Comparison of ENCODE assay signal across 27 cellular contexts in genomic region chr5:135015942-135016341, GRCh38. TPM values are rescaled to one million over a fixed set of nuclear protein-coding genes. Genes with fewer than 3 reads are reported as not detected.
DNase-seq lines count a peak whose midpoint lies in the region; ATAC-seq and TF ChIP-seq lines count a peak whose summit lies in the region.
"Had no signal": no experiment of that assay in that cellular context is flagged by ENCODE, and none has a peak within 500 bp of the region (broad histone marks: within the 10 kb centered on the region; RNA-seq: fewer than 3 reads in every experiment).

No MANE protein-coding gene starts in this region.

- no peaks in the 10 kb centered on the region for H3K36me3 Mint-ChIP-seq in endodermal cell (ENCODE audit: low read depth)
- no peaks in the 10 kb centered on the region for H3K36me3 Mint-ChIP-seq in activated CD4-positive, alpha-beta T cell treated with anti-CD3 and anti-CD28 coated beads, Interleukin-2, amount 10 ng/mL, durations not matched to agents 7 days and 5 days (ENCODE audit: low read depth)
- H3K36me3 Mint-ChIP-seq: CD4-positive, alpha-beta memory T cell had no signal

- no peaks in the 10 kb centered on the region for H3K9me3 Mint-ChIP-seq in endodermal cell
- H3K9me3 Mint-ChIP-seq in activated CD4-positive, alpha-beta T cell treated with anti-CD3 and anti-CD28 coated beads, Interleukin-2, amount 10 ng/mL, durations not matched to agents 7 days and 5 days = no peaks in the 10 kb centered on the region
- H3K9me3 Mint-ChIP-seq: CD4-positive, alpha-beta memory T cell; GM23338; H9 had no signal

- no peak for TF ChIP-seq CTCF in endodermal cell (conservative IDR thresholded peaks at IDR 0.05)
- no peak for TF ChIP-seq CTCF in gastroesophageal sphincter (IDR thresholded peaks at IDR 0.05)

- CTCF ChIA-PET in activated CD4-positive, alpha-beta T cell treated with anti-CD3 and anti-CD28 coated beads, Interleukin-2, amount 10 ng/mL, durations not matched to agents 7 days and 5 days (lab: Charles Lee) = no interaction called here

- H3K27me3 Mint-ChIP-seq in endodermal cell (ENCODE audit: insufficient read depth) = peaks cover 29% of the 10 kb centered on the region
- H3K27me3 Mint-ChIP-seq in activated CD4-positive, alpha-beta T cell treated with anti-CD3 and anti-CD28 coated beads, Interleukin-2, amount 10 ng/mL, durations not matched to agents 7 days and 5 days = peaks cover under 1% of the 10 kb centered on the region

- ATAC-seq in right cardiac atrium (no peak), gastroesophageal sphincter (no peak)
- ATAC-seq: A549, Panc1, SK-N-SH treated with all-trans-retinoic acid at 6 μM for 48 hours had no signal

- no peak overlapping the region for H3K4me3 Mint-ChIP-seq in endodermal cell
- H3K4me3 Mint-ChIP-seq in activated CD4-positive, alpha-beta T cell treated with anti-CD3 and anti-CD28 coated beads, Interleukin-2, amount 10 ng/mL, durations not matched to agents 7 days and 5 days = no peak overlapping the region
- H3K4me3 Mint-ChIP-seq: CD4-positive, alpha-beta memory T cell; GM23338; H9 had no signal

- H3K27ac ChIP-seq in right cardiac atrium (ENCODE audit: low read length) = no peak overlapping the region
- H3K27ac ChIP-seq in endodermal cell (ENCODE audit: low read depth, low read length) = no peak overlapping the region
- H3K27ac ChIP-seq in gastroesophageal sphincter = no peak overlapping the region
- H3K27ac ChIP-seq: A549; BLaER1 treated with 17β-estradiol and CSF1 and Interleukin-3, amounts not matched to agents 10 nM and 100 nM; SJCRH30 had no signal

- no peaks in the 10 kb centered on the region for H3K9me3 ChIP-seq in right cardiac atrium (ENCODE audit: control insufficient read depth, low read length)
- no peaks in the 10 kb centered on the region for H3K9me3 ChIP-seq in endodermal cell (ENCODE audit: control insufficient read depth, low read length)
- H3K9me3 ChIP-seq in gastroesophageal sphincter = no peaks in the 10 kb centered on the region
- H3K9me3 ChIP-seq: A549; BLaER1 treated with 17β-estradiol and CSF1 and Interleukin-3, amounts not matched to agents 10 nM and 100 nM; SJCRH30 had no signal

- H3K4me1 Mint-ChIP-seq in endodermal cell = no peaks in the 10 kb centered on the region
- no peaks in the 10 kb centered on the region for H3K4me1 Mint-ChIP-seq in activated CD4-positive, alpha-beta T cell treated with anti-CD3 and anti-CD28 coated beads, Interleukin-2, amount 10 ng/mL, durations not matched to agents 7 days and 5 days
- H3K4me1 Mint-ChIP-seq: CD4-positive, alpha-beta memory T cell had no signal

- no peak overlapping the region for H3K27ac Mint-ChIP-seq in endodermal cell
- H3K27ac Mint-ChIP-seq in activated CD4-positive, alpha-beta T cell treated with anti-CD3 and anti-CD28 coated beads, Interleukin-2, amount 10 ng/mL, durations not matched to agents 7 days and 5 days = no peak overlapping the region
- H3K27ac Mint-ChIP-seq: CD4-positive, alpha-beta memory T cell; GM23338; H9 had no signal

- POLR2A ChIA-PET in activated CD4-positive, alpha-beta T cell treated with anti-CD3 and anti-CD28 coated beads, Interleukin-2, amount 10 ng/mL, durations not matched to agents 7 days and 5 days (lab: Charles Lee) = no interaction called here

- TF ChIP-seq EP300 in gastroesophageal sphincter (IDR thresholded peaks at IDR 0.05) = no peak

- DNase-seq in cardiac septum (ENCODE audit: low spot score) (peak; percentile 53), right cardiac atrium (no peak), endodermal cell (peak; percentile 13), mesenteric fat pad (ENCODE audit: low spot score) (peak; percentile 51), NCI-H524 treated with DMSO at 0.1 percent for 48 hours (lab: John Stamatoyannopoulos, UW) (no peak)
- DNase-seq in activated CD4-positive, alpha-beta T cell treated with anti-CD3 and anti-CD28 coated beads, Interleukin-2, amount 10 ng/mL, durations not matched to agents 7 days and 5 days = no peak
- DNase-seq: AML-193; CD4-positive, alpha-beta memory T cell; COR-L47; DMS53; H9; KBM-7; MV-4-11; NCI-H1105; NCI-H1436 treated with DMSO at 0.1 percent for 48 hours; NCI-H187 treated with DMSO at 0.1 percent for 48 hours; NCI-H2107; NCI-H446; NCI-H526 treated with DMSO at 0.1 percent for 48 hours; SJCRH30 had no signal

- no peaks in the 10 kb centered on the region for H3K4me1 ChIP-seq in right cardiac atrium (ENCODE audit: control insufficient read depth, insufficient read depth, low read length)
- no peaks in the 10 kb centered on the region for H3K4me1 ChIP-seq in endodermal cell (ENCODE audit: control insufficient read depth, insufficient read depth, low read length)
- peaks cover 0 to 59% (median 14%) of the 10 kb centered on the region in 3 donors for H3K4me1 ChIP-seq in gastroesophageal sphincter
- H3K4me1 ChIP-seq: A549; BLaER1 treated with 17β-estradiol and CSF1 and Interleukin-3, amounts not matched to agents 10 nM and 100 nM; SJCRH30 had no signal

- H3K36me3 ChIP-seq in endodermal cell (ENCODE audit: control insufficient read depth, insufficient read depth, low read length) (no peaks in the 10 kb centered on the region), gastroesophageal sphincter (no peaks in the 10 kb centered on the region)
- H3K36me3 ChIP-seq: SJCRH30 had no signal

- no peak overlapping the region for H3K4me3 ChIP-seq in right cardiac atrium (ENCODE audit: low read length)
- H3K4me3 ChIP-seq in endodermal cell (ENCODE audit: low read length) = no peak overlapping the region
- H3K4me3 ChIP-seq in gastroesophageal sphincter = no peak overlapping the region
- H3K4me3 ChIP-seq: A549; BLaER1 treated with 17β-estradiol and CSF1 and Interleukin-3, amounts not matched to agents 10 nM and 100 nM; GM23338; SJCRH30 had no signal

- no peak overlapping the region for H3K9ac ChIP-seq in endodermal cell (ENCODE audit: extremely low read depth, low read length, poor library complexity, severe bottlenecking)
- H3K9ac ChIP-seq: BLaER1 treated with 17β-estradiol and CSF1 and Interleukin-3, amounts not matched to agents 10 nM and 100 nM had no signal

- intact Hi-C loops in cardiac septum (cut with DNase I) (no loop called here), right cardiac atrium (cut with DNase I) (no loop called here)

- H3K27me3 ChIP-seq in right cardiac atrium (ENCODE audit: control insufficient read depth, insufficient read depth) (no peaks in the 10 kb centered on the region), endodermal cell (ENCODE audit: control insufficient read depth, insufficient read depth, low read length, poor library complexity, severe bottlenecking) (peaks cover 5% of the 10 kb centered on the region), gastroesophageal sphincter (no peaks in the 10 kb centered on the region)
- H3K27me3 ChIP-seq: BLaER1 treated with 17β-estradiol and CSF1 and Interleukin-3, amounts not matched to agents 10 nM and 100 nM; SJCRH30 had no signal

- 87% methylated on average over 6 of the region's 6 CpGs for WGBS in right cardiac atrium
- 91 to 95% methylated on average over 6 of the region's 6 CpGs for WGBS in endodermal cell (ENCODE audit: insufficient coverage in 1 of 2, insufficient read length in 1 of 2), 2 experiments
- 96 to 100% methylated on average over 1 to 4 of the region's 6 CpGs for WGBS in gastroesophageal sphincter (ENCODE audit: low coverage in 1 of 2), 2 donors

- TF ChIP-seq POLR2A in gastroesophageal sphincter (IDR thresholded peaks at IDR 0.05) = no peak

RNA-seq across cellular contexts. Expression of gene PITX1, which starts 18.1 kb away (rescaled TPM):
- total RNA-seq in cardiac septum (0.83 TPM), right cardiac atrium (under 1 TPM in 1 of 4 donors, not detected in 3; 0.18 TPM), endodermal cell (1 to 10 TPM; 1.3 to 2.4 TPM), mesenteric fat pad (0.13 TPM), gastroesophageal sphincter (100 to 1,000 TPM in 2 of 4 donors, 10 to 100 TPM in 2; 17.0 to 182 (median 79.6) TPM)
- polyA plus RNA-seq in right cardiac atrium = 0.02 TPM
- polyA plus RNA-seq in endodermal cell (2013, experiment 1 of 2) = 5.9 TPM
- polyA plus RNA-seq in endodermal cell (2013, experiment 2 of 2) = 5.7 TPM
- total RNA-seq in activated CD4-positive, alpha-beta T cell treated with anti-CD3 and anti-CD28 coated beads, Interleukin-2, amount 10 ng/mL, durations not matched to agents 7 days and 5 days = not detected
- total RNA-seq: CD4-positive, alpha-beta memory T cell; GM23338; H9 had no signal
- polyA plus RNA-seq: CD4-positive, alpha-beta memory T cell; GM23338 had no signal

RNA-seq across cellular contexts. Expression of gene CATSPER3, which starts 48.2 kb away (rescaled TPM):
- 0.54 TPM for total RNA-seq in cardiac septum
- total RNA-seq in right cardiac atrium = under 1 TPM; 0.25 to 0.59 (median 0.54) TPM
- 0.48 TPM for polyA plus RNA-seq in right cardiac atrium
- under 1 TPM; 0.64 to 0.68 TPM for total RNA-seq in endodermal cell
- polyA plus RNA-seq in endodermal cell (2013, experiment 1 of 2) = 0.21 TPM
- not detected for polyA plus RNA-seq in endodermal cell (2013, experiment 2 of 2)
- total RNA-seq in mesenteric fat pad = 0.61 TPM
- total RNA-seq in activated CD4-positive, alpha-beta T cell treated with anti-CD3 and anti-CD28 coated beads, Interleukin-2, amount 10 ng/mL, durations not matched to agents 7 days and 5 days = 1 to 10 TPM; 1.2 to 1.4 TPM
- total RNA-seq in gastroesophageal sphincter = under 1 TPM in 2 of 4 donors, not detected in 2; 0.62 to 0.78 TPM
- total RNA-seq: G401, GM23338, SJCRH30 had no signal

Comparison
In these comparisons a context has a peak if more than half of its experiments do, and no peak if none do; other contexts are left out.
1. DNase-seq: peak in cardiac septum (single experiment), endodermal cell (single experiment) and mesenteric fat pad (single experiment); none in right cardiac atrium (0 of 3), activated CD4-positive, alpha-beta T cell treated with anti-CD3 and anti-CD28 coated beads, Interleukin-2, amount 10 ng/mL, durations not matched to agents 7 days and 5 days (single experiment) and NCI-H524 treated with DMSO at 0.1 percent for 48 hours (single experiment).